ENCODE assay signal across 8 cellular contexts in the genomic region with DNA sequence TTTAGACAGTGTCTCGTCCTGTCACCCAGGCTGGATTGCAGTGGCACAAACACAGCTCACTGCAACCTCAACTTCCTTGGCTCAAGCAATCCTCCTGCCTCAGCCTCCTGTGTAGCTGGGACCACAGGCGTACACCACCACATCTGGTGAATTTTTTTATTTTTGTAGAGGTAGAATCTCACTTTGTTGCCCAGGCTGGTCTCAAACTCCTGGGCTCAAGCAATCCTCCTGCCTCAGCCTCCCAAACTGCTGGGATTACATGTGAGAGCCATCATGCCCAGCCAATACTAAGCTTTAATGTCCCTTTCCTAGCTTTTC. TPM values are rescaled to one million over a fixed set of nuclear protein-coding genes. Genes with fewer than 3 reads are reported as not detected.
DNase-seq lines count a peak whose midpoint lies in the region; ATAC-seq, FAIRE-seq and TF ChIP-seq lines count a peak whose summit lies in the region.
"Not testable (repeated sequence)": the region's sequence is repeated elsewhere in the genome, so short reads cannot be mapped to it uniquely, and the experiment has no call there.

No MANE protein-coding gene starts in this region.

- TF ChIP-seq CTCF in A549 (IDR thresholded peaks at IDR 0.05); OCI-LY3 (IDR thresholded peaks at IDR 0.05; ENCODE audit: low read depth, low read length); spleen (IDR thresholded peaks at IDR 0.05 in 8 of 11, conservative IDR thresholded peaks at IDR 0.05 in 3 of 11): not testable (repeated sequence)

- not testable (repeated sequence) for TF ChIP-seq POLR2A in A549 (IDR thresholded peaks at IDR 0.05; ENCODE audit: low read length); spleen (IDR thresholded peaks at IDR 0.05)

- H3K4me1 Mint-ChIP-seq in activated CD4-positive, alpha-beta memory T cell treated with anti-CD3 and anti-CD28 coated beads for 36 hours (ENCODE audit: low read depth): peaks cover 42% of the 10 kb centered on the region
- peaks cover 49 to 72% of the 10 kb centered on the region in 2 donors for H3K4me1 Mint-ChIP-seq in effector memory CD8-positive, alpha-beta T cell (ENCODE audit: low read depth in 2 of 2)
- H3K4me1 Mint-ChIP-seq in naive thymus-derived CD4-positive, alpha-beta T cell: peaks cover 15 to 51% (median 26%) of the 10 kb centered on the region in 7 donors

- not testable (repeated sequence) for H2AFZ ChIP-seq in OCI-LY3 (ENCODE audit: low read depth, low read length)

- FAIRE-seq in A549 (lab: Jason Lieb, UNC): not testable (repeated sequence)

- not testable (repeated sequence) for TF ChIP-seq EP300 in A549 (IDR thresholded peaks at IDR 0.05)

- peaks cover 12% of the 10 kb centered on the region for H3K36me3 ChIP-seq in OCI-LY3 (replicated peaks; ENCODE audit: low read depth, low read length)
- H3K36me3 ChIP-seq in naive thymus-derived CD4-positive, alpha-beta T cell (ENCODE audit: control insufficient read depth in 2 of 3, insufficient read depth in 3 of 3, low read length in 3 of 3); spleen: not testable (repeated sequence)

- H3K4me1 ChIP-seq in A549 (peaks cover 96% of the 10 kb centered on the region), OCI-LY3 (ENCODE audit: low read length) (peaks cover 68% of the 10 kb centered on the region), spleen (peaks cover 25 to 97% (median 73%) of the 10 kb centered on the region in 6 donors)
- H3K4me1 ChIP-seq in naive thymus-derived CD4-positive, alpha-beta T cell (ENCODE audit: control insufficient read depth in 2 of 2, insufficient read depth in 2 of 2, low read length in 2 of 2): peaks cover 0 to 36% of the 10 kb centered on the region in 2 donors

- not testable (repeated sequence) for TF ChIP-seq RAD21 in A549 (conservative IDR thresholded peaks at IDR 0.05 in 1 of 2, IDR thresholded peaks at IDR 0.05 in 1 of 2)

- WGBS in A549 (ENCODE audit: missing lambda C conversion rate): 87% methylated on average over 2 of the region's 2 CpGs
- 41 to 58% (median 53%) methylated on average over 2 of the region's 2 CpGs for WGBS in spleen, 5 donors

- not testable (repeated sequence) for ATAC-seq in A549; activated naive CD4-positive, alpha-beta T cell treated with anti-CD3 and anti-CD28 coated beads, Interleukin-2, amount 50 U/mL, for 72 hours; effector memory CD8-positive, alpha-beta T cell (replicated peaks); naive thymus-derived CD4-positive, alpha-beta T cell

- not testable (repeated sequence) for DNase-seq in A549 (ENCODE audit: low read depth in 1 of 2, low spot score in 1 of 2); activated CD4-positive, alpha-beta memory T cell treated with anti-CD3 and anti-CD28 coated beads for 36 hours; activated naive CD4-positive, alpha-beta T cell treated with anti-CD3 and anti-CD28 coated beads, Interleukin-2, amount 50 U/mL, for 72 hours (ENCODE audit: low spot score in 2 of 2); effector memory CD8-positive, alpha-beta T cell; naive thymus-derived CD4-positive, alpha-beta T cell; spleen

- H3K9ac ChIP-seq in OCI-LY3 (ENCODE audit: low read length): peak overlapping the region; percentile 58

- H3K27me3 ChIP-seq in OCI-LY3 (ENCODE audit: low read depth, low read length); naive thymus-derived CD4-positive, alpha-beta T cell (ENCODE audit: control insufficient read depth in 2 of 2, insufficient read depth in 2 of 2, low read length in 2 of 2); spleen (replicated peaks in 1 of 7): not testable (repeated sequence)

- POLR2A ChIA-PET in A549 (lab: Yijun Ruan, JAX): interaction anchor here (0.6 kb wide), 1 partner anchor 216 kb away, joined by 5 read pairs; no protein-coding TSS in a partner anchor
- POLR2A ChIA-PET in activated CD4-positive, alpha-beta memory T cell treated with anti-CD3 and anti-CD28 coated beads for 36 hours (lab: Charles Lee): interaction anchor here (0.9 to 3.8 kb wide), 7 partner anchors 8 to 144 kb away, joined by 3 to 37 read pairs (median 3); a partner anchor contains a TSS
- POLR2A ChIA-PET in naive thymus-derived CD4-positive, alpha-beta T cell (lab: Charles Lee): not testable (repeated sequence)

- H3K4me2 ChIP-seq in A549 (peak overlapping the region; percentile 38; the same call in 2 of the 3 replicates), OCI-LY3 (ENCODE audit: low read length) (peak overlapping the region; percentile 72)

- peaks cover 88% of the 10 kb centered on the region for H4K20me1 ChIP-seq in OCI-LY3 (ENCODE audit: insufficient read depth, low read length)

- not testable (repeated sequence) for H3K4me3 ChIP-seq in A549
- peak overlapping the region; percentile 56; the same call in 1 of the 2 replicates for H3K4me3 ChIP-seq in GM08714 (ENCODE audit: low read length)
- H3K4me3 ChIP-seq in OCI-LY3 (ENCODE audit: low read length): peak overlapping the region; percentile 65
- peak overlapping the region; percentile 20 for H3K4me3 ChIP-seq in naive thymus-derived CD4-positive, alpha-beta T cell (ENCODE audit: low read length)
- H3K4me3 ChIP-seq in spleen: peak overlapping the region in 3 of 8 donors; percentile 20 to 59 (median 27)

- intact Hi-C loops in activated CD4-positive, alpha-beta memory T cell treated with anti-CD3 and anti-CD28 coated beads for 36 hours (cut with micrococcal nuclease): loop anchor here (1.0 to 5.0 kb wide), 3 partner anchors 7 to 48 kb away; a partner anchor contains a TSS
- intact Hi-C loops in naive thymus-derived CD4-positive, alpha-beta T cell (cut with micrococcal nuclease): loop anchor here in 1 of 2 donors (1.0 to 5.0 kb wide), 2 partner anchors 8 to 47 kb away; no protein-coding TSS in a partner anchor
- intact Hi-C loops in spleen (cut with DNase I; ENCODE audit: low total_unique reads): loop anchor here (10.0 kb wide), 1 partner anchor 46 kb away; a partner anchor contains a TSS

- CTCF ChIA-PET in A549 (lab: Yijun Ruan, JAX): interaction anchor here (0.6 to 3.1 kb wide), 10 partner anchors 10 to 392 kb away, joined by 3 to 13 read pairs (median 4); a partner anchor contains a TSS
- CTCF ChIA-PET in activated CD4-positive, alpha-beta memory T cell treated with anti-CD3 and anti-CD28 coated beads for 36 hours (lab: Charles Lee): interaction anchor here (0.9 to 3.0 kb wide), 6 partner anchors 10 to 177 kb away, joined by 3 to 15 read pairs (median 6); no protein-coding TSS in a partner anchor
- CTCF ChIA-PET in naive thymus-derived CD4-positive, alpha-beta T cell (lab: Charles Lee): not testable (repeated sequence)

- H3K9me3 Mint-ChIP-seq in activated CD4-positive, alpha-beta memory T cell treated with anti-CD3 and anti-CD28 coated beads for 36 hours; activated naive CD4-positive, alpha-beta T cell treated with anti-CD3 and anti-CD28 coated beads, Interleukin-2, amount 50 U/mL, for 72 hours; effector memory CD8-positive, alpha-beta T cell; naive thymus-derived CD4-positive, alpha-beta T cell: not testable (repeated sequence)

- peak overlapping the region in 1 of 2 experiments; percentile 56; a peak in 3 of 6 replicates for H3K27ac ChIP-seq in A549
- H3K27ac ChIP-seq in OCI-LY3 (ENCODE audit: low read length): peak overlapping the region; percentile 69
- H3K27ac ChIP-seq in naive thymus-derived CD4-positive, alpha-beta T cell (ENCODE audit: low read depth, low read length): not testable (repeated sequence)
- H3K27ac ChIP-seq in spleen: peak overlapping the region in 6 of 8 donors; percentile 52 to 77 (median 66)

- H3K4me3 Mint-ChIP-seq in activated CD4-positive, alpha-beta memory T cell treated with anti-CD3 and anti-CD28 coated beads for 36 hours: peak overlapping the region; percentile 34
- peak overlapping the region; percentile 84 to 92 for H3K4me3 Mint-ChIP-seq in effector memory CD8-positive, alpha-beta T cell
- peak overlapping the region in 5 of 10 donors; percentile 10 to 69 (median 27) for H3K4me3 Mint-ChIP-seq in naive thymus-derived CD4-positive, alpha-beta T cell

- H3K36me3 Mint-ChIP-seq in activated CD4-positive, alpha-beta memory T cell treated with anti-CD3 and anti-CD28 coated beads for 36 hours: not testable (repeated sequence)
- peaks cover 0 to 20% of the 10 kb centered on the region in 2 donors for H3K36me3 Mint-ChIP-seq in activated naive CD4-positive, alpha-beta T cell treated with anti-CD3 and anti-CD28 coated beads, Interleukin-2, amount 50 U/mL, for 72 hours
- H3K36me3 Mint-ChIP-seq in effector memory CD8-positive, alpha-beta T cell (ENCODE audit: insufficient read depth): peaks cover 18% of the 10 kb centered on the region
- peaks cover 0 to 11% (median 0%) of the 10 kb centered on the region in 5 donors for H3K36me3 Mint-ChIP-seq in naive thymus-derived CD4-positive, alpha-beta T cell

- H3K27me3 Mint-ChIP-seq in activated CD4-positive, alpha-beta memory T cell treated with anti-CD3 and anti-CD28 coated beads for 36 hours; effector memory CD8-positive, alpha-beta T cell; naive thymus-derived CD4-positive, alpha-beta T cell: not testable (repeated sequence)

- H3K27ac Mint-ChIP-seq in activated CD4-positive, alpha-beta memory T cell treated with anti-CD3 and anti-CD28 coated beads for 36 hours: peak overlapping the region; percentile 38
- peak overlapping the region; percentile 31 to 70 for H3K27ac Mint-ChIP-seq in activated naive CD4-positive, alpha-beta T cell treated with anti-CD3 and anti-CD28 coated beads, Interleukin-2, amount 50 U/mL, for 72 hours
- H3K27ac Mint-ChIP-seq in effector memory CD8-positive, alpha-beta T cell: peak overlapping the region; percentile 97
- H3K27ac Mint-ChIP-seq in naive thymus-derived CD4-positive, alpha-beta T cell: peak overlapping the region in 2 of 9 donors; percentile 28 to 80

- H3K9me3 ChIP-seq in A549; OCI-LY3 (ENCODE audit: insufficient read depth, low read length); naive thymus-derived CD4-positive, alpha-beta T cell (ENCODE audit: control insufficient read depth in 2 of 3, low read length in 3 of 3); spleen: not testable (repeated sequence)

- H3K79me2 ChIP-seq in OCI-LY3 (ENCODE audit: low read length): peaks cover 99% of the 10 kb centered on the region

RNA-seq across cellular contexts. Expression of a gene that starts 44.8 kb away (rescaled TPM):
- polyA plus RNA-seq in A549 (2011; rRNA removed): 82.8 and 88.7 TPM in 2 replicates
- polyA plus RNA-seq in A549 (2012; cell fraction: cytosol; rRNA removed): 39.0 and 48.5 TPM in 2 replicates
- polyA plus RNA-seq in A549 (2012; cell fraction: nucleus; rRNA removed): 23.2 and 34.8 TPM in 2 replicates
- polyA plus RNA-seq in A549 (2017; fragmentation: RNase III; extraction: RNeasy Plus Mini Kit Qiagen cat#74134 plus additional on column Dnase treatment): 68.1 to 84.0 TPM (median 81.5 TPM) in 3 replicates
- 66.0 and 68.4 TPM in 2 replicates for polyA minus RNA-seq in A549 (2011; rRNA and poly(A)+ RNA removed)
- total RNA-seq in activated CD4-positive, alpha-beta memory T cell treated with anti-CD3 and anti-CD28 coated beads for 36 hours: 10 to 100 TPM; 20.9 to 21.4 TPM
- 10 to 100 TPM in 1 of 2 donors, 1 to 10 TPM in 1; 9.4 to 19.0 TPM for total RNA-seq in activated naive CD4-positive, alpha-beta T cell treated with anti-CD3 and anti-CD28 coated beads, Interleukin-2, amount 50 U/mL, for 72 hours
- 10 to 100 TPM in 2 of 5 experiments, 1 to 10 TPM in 3; 3.3 to 23.1 (median 4.6) TPM for total RNA-seq in naive thymus-derived CD4-positive, alpha-beta T cell
- under 1 TPM; 0.14 to 0.37 TPM for polyA plus RNA-seq in naive thymus-derived CD4-positive, alpha-beta T cell
- total RNA-seq in spleen: 10 to 100 TPM; 41.1 to 79.0 (median 63.4) TPM
- polyA plus RNA-seq in spleen: 10 to 100 TPM in 1 of 3 donors, 1 to 10 TPM in 2; 3.9 to 15.7 (median 4.3) TPM
